In the genomic region with DNA sequence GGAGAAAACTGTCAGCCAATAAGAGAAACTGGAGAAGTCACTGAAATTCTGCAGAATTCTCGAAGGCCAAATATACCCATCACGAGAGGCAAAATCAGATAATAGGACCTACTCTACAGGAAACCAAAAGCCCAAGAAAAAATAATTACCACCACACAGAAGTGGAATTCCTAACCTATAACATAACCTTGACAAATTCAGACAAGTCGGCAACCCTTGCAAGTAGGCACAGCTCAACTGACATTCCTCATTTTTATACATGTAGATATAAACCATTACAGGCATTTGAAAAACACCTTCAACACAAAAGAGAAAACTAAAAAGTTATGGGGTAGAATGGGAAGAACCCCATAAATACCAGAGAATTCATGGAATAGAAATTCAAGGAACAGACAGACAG, we compare ENCODE assay signal across 18 cellular contexts.
A peak's percentile ranks its signal among the peaks of the same experiment; 100 is the strongest.
DNase-seq lines count a peak whose midpoint lies in the region; ATAC-seq and TF ChIP-seq lines count a peak whose summit lies in the region.
"Had no signal": no experiment of that assay in that cellular context is flagged by ENCODE, and none has a peak within 500 bp of the region (broad histone marks: within the 10 kb centered on the region; RNA-seq: fewer than 3 reads in every experiment).

No MANE protein-coding gene starts in this region.

- no peak overlapping the region for H3K4me2 ChIP-seq in DND-41 (ENCODE audit: insufficient read depth, low read length)
- H3K4me2 ChIP-seq: BLaER1 had no signal

- intact Hi-C loops in esophagus squamous epithelium (cut with DNase I) = no loop called here

- peak overlapping the region; percentile 97 for H3K27ac Mint-ChIP-seq in activated T-cell treated with anti-CD3 and anti-CD28 coated beads, Interleukin-2, amount 50 U/mL, for 72 hours
- peak overlapping the region; percentile 91 for H3K27ac Mint-ChIP-seq in central memory CD8-positive, alpha-beta T cell (ENCODE audit: low read depth)
- H3K27ac Mint-ChIP-seq: CD14-positive monocyte had no signal

- no peaks in the 10 kb centered on the region for H3K9me3 Mint-ChIP-seq in activated T-cell treated with anti-CD3 and anti-CD28 coated beads, Interleukin-2, amount 50 U/mL, for 72 hours
- H3K9me3 Mint-ChIP-seq in central memory CD8-positive, alpha-beta T cell = no peaks in the 10 kb centered on the region
- H3K9me3 Mint-ChIP-seq: CD4-positive, alpha-beta memory T cell had no signal

- no peaks in the 10 kb centered on the region for H4K20me1 ChIP-seq in DND-41 (ENCODE audit: insufficient read depth, low read length)
- H4K20me1 ChIP-seq: BLaER1 had no signal

- H2AFZ ChIP-seq in DND-41 (ENCODE audit: low read depth, low read length) = no peak overlapping the region
- H2AFZ ChIP-seq: GM23248 had no signal

- no peak for ATAC-seq in activated T-cell treated with anti-CD3 and anti-CD28 coated beads, Interleukin-2, amount 50 U/mL, for 72 hours (replicated peaks in 1 of 2)
- no peak for ATAC-seq in DND-41 (ENCODE audit: insufficient read depth, low read depth)
- no peak for ATAC-seq in central memory CD8-positive, alpha-beta T cell (replicated peaks; ENCODE audit: extremely low read depth, poor library complexity, severe bottlenecking)
- no peak for ATAC-seq in GM18873 (IDR thresholded peaks at IDR 0.05; ENCODE audit: low FRiP score, unreplicated experiment)
- no peak for ATAC-seq in HG03432 (IDR thresholded peaks at IDR 0.05; ENCODE audit: unreplicated experiment)
- ATAC-seq: GM12878 had no signal

- H3K27ac ChIP-seq in DND-41 (ENCODE audit: low read length) (peak overlapping the region; percentile 40; the same call in 1 of the 2 replicates), esophagus squamous epithelium (no peak overlapping the region)
- H3K27ac ChIP-seq: BLaER1, GM23248, HL-60 had no signal

- H3K27me3 ChIP-seq in DND-41 (ENCODE audit: insufficient read depth, low read length, poor library complexity) (no peaks in the 10 kb centered on the region), esophagus squamous epithelium (no peaks in the 10 kb centered on the region)
- H3K27me3 ChIP-seq: BLaER1 had no signal

- peaks cover 18% of the 10 kb centered on the region for H3K4me1 ChIP-seq in DND-41 (ENCODE audit: insufficient read depth, low read length)
- no peaks in the 10 kb centered on the region for H3K4me1 ChIP-seq in esophagus squamous epithelium
- H3K4me1 ChIP-seq: BLaER1, HAP-1 had no signal

- no peaks in the 10 kb centered on the region for H3K4me1 Mint-ChIP-seq in activated T-cell treated with anti-CD3 and anti-CD28 coated beads, Interleukin-2, amount 50 U/mL, for 72 hours (ENCODE audit: low read depth)
- H3K4me1 Mint-ChIP-seq in central memory CD8-positive, alpha-beta T cell = peaks cover 18% of the 10 kb centered on the region
- H3K4me1 Mint-ChIP-seq: CD14-positive monocyte had no signal

- no peaks in the 10 kb centered on the region for H3K79me2 ChIP-seq in DND-41 (ENCODE audit: insufficient read depth, low read length)

- H3K4me3 Mint-ChIP-seq in activated T-cell treated with anti-CD3 and anti-CD28 coated beads, Interleukin-2, amount 50 U/mL, for 72 hours = no peak overlapping the region
- no peak overlapping the region for H3K4me3 Mint-ChIP-seq in central memory CD8-positive, alpha-beta T cell
- H3K4me3 Mint-ChIP-seq: CD14-positive monocyte had no signal

- H3K36me3 ChIP-seq in DND-41 (ENCODE audit: insufficient read depth, low read length) = no peaks in the 10 kb centered on the region
- H3K36me3 ChIP-seq in esophagus squamous epithelium = no peaks in the 10 kb centered on the region
- H3K36me3 ChIP-seq: BLaER1, HAP-1 had no signal

- H3K4me3 ChIP-seq in DND-41 (ENCODE audit: low read depth in 1 of 2, low read length in 2 of 2) = no peak overlapping the region
- no peak overlapping the region for H3K4me3 ChIP-seq in esophagus squamous epithelium
- H3K4me3 ChIP-seq: BLaER1, GM12878, GM23248, HAP-1 had no signal

- H3K9me3 ChIP-seq in DND-41 (ENCODE audit: insufficient read depth, low read length, severe bottlenecking) (no peaks in the 10 kb centered on the region), esophagus squamous epithelium (no peaks in the 10 kb centered on the region)
- H3K9me3 ChIP-seq: BLaER1, HAP-1 had no signal

- H3K27me3 Mint-ChIP-seq in activated T-cell treated with anti-CD3 and anti-CD28 coated beads, Interleukin-2, amount 50 U/mL, for 72 hours (ENCODE audit: low read depth) = no peaks in the 10 kb centered on the region
- no peaks in the 10 kb centered on the region for H3K27me3 Mint-ChIP-seq in central memory CD8-positive, alpha-beta T cell
- H3K27me3 Mint-ChIP-seq: CD4-positive, alpha-beta memory T cell had no signal

- TF ChIP-seq CTCF in DND-41 (IDR thresholded peaks at IDR 0.05; ENCODE audit: borderline replicate concordance, extremely low read depth, low read length, poor library complexity, severe bottlenecking) (no peak), esophagus squamous epithelium (IDR thresholded peaks at IDR 0.05) (no peak)

- no peak for DNase-seq in activated T-cell treated with anti-CD3 and anti-CD28 coated beads, Interleukin-2, amount 50 U/mL, for 72 hours
- no peak for DNase-seq in activated T-cell treated with anti-CD3 and anti-CD28 coated beads, Interleukin-2, amount 50 U/mL, for 48 hours
- DNase-seq in DND-41 (no peak), esophagus squamous epithelium (lab: John Stamatoyannopoulos, UW) (no peak)
- DNase-seq in central memory CD8-positive, alpha-beta T cell (ENCODE audit: low spot score in 2 of 2) = no peak
- DNase-seq: 8988T; Calu3; CD4-positive, alpha-beta memory T cell; DMS79 treated with DMSO at 0.1 percent for 48 hours; EL; GM23248 had no signal

- no peak overlapping the region for H3K9ac ChIP-seq in DND-41 (ENCODE audit: low read depth, low read length)
- H3K9ac ChIP-seq: BLaER1, GM23248 had no signal

- H3K36me3 Mint-ChIP-seq in activated T-cell treated with anti-CD3 and anti-CD28 coated beads, Interleukin-2, amount 50 U/mL, for 72 hours (ENCODE audit: insufficient read depth in 2 of 2) = no peaks in the 10 kb centered on the region
- no peaks in the 10 kb centered on the region for H3K36me3 Mint-ChIP-seq in central memory CD8-positive, alpha-beta T cell (ENCODE audit: insufficient read depth)
- H3K36me3 Mint-ChIP-seq: CD14-positive monocyte; CD4-positive, alpha-beta memory T cell had no signal

- no peak for TF ChIP-seq POLR2A in esophagus squamous epithelium (IDR thresholded peaks at IDR 0.05)

- 28% methylated on average over 3 of the region's 3 CpGs; no CpG with 5 or more reads in 1 of the 2 donors for WGBS in esophagus squamous epithelium, 2 donors
